8 cellular contexts compared by ENCODE assay signal in the genomic region with DNA sequence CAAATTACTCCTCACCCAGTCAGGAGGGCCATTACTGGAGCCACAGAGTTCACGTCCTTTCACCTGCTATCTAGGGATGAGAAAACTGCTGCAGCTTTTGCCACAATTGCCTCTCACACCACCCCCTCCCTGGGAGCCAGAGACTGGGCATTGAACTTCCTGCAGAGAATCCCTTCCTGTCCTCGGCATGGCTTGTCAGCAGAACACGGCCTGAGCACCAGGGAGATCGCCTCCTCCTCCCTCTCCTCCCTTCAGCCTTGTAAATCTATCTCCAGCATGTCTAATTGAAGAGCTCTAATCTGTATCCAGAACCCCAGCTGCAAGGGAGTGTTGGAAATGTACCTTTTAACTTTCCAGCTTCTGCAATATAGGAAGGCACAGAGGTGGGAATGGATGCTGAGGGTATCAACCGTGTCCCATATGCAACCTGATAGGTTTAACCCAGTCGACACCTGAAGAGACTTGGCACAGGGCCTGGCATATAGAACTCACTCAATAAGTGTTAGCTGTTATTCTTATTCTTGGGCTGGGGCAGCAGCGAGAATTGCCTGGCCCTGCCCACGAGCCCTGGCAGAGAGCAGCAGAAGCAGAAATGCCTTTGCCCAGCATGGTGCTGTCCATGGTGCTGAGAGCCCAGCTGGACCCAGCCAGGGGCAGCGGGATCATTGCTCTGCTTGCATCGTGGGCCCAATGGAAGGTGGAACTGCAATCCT. TPM values are rescaled to one million over a fixed set of nuclear protein-coding genes. Genes with fewer than 3 reads are reported as not detected.
DNase-seq lines count a peak whose midpoint lies in the region; ATAC-seq and TF ChIP-seq lines count a peak whose summit lies in the region.

No MANE protein-coding gene starts in this region.

- no peaks in the 10 kb centered on the region for H3K36me3 ChIP-seq in NT2/D1 (ENCODE audit: insufficient read depth, insufficient read length, low read length)

- intact Hi-C loops in activated T-helper 2 cell treated with anti-CD3 and anti-CD28 coated beads, Interferon-gamma antibody, Interleukin-2, Interleukin-4, amounts not matched to agents 10 μg/mL and 5 μg/mL and 100 μg/mL, durations not matched to agents 14 hours and 24 hours and 36 hours (cut with micrococcal nuclease), result no loop called here

- H3K27ac Mint-ChIP-seq in activated T-helper 2 cell treated with anti-CD3 and anti-CD28 coated beads, Interferon-gamma antibody, Interleukin-2, Interleukin-4, amounts not matched to agents 10 μg/mL and 5 μg/mL and 100 μg/mL, durations not matched to agents 14 hours and 24 hours and 36 hours, result no peak overlapping the region
- no peak overlapping the region for H3K27ac Mint-ChIP-seq in progenitor cell of endocrine pancreas

- H3K9ac ChIP-seq in NT2/D1 (ENCODE audit: insufficient read length, low read depth), result no peak overlapping the region

- no peaks in the 10 kb centered on the region for H3K4me1 Mint-ChIP-seq in activated T-helper 2 cell treated with anti-CD3 and anti-CD28 coated beads, Interferon-gamma antibody, Interleukin-2, Interleukin-4, amounts not matched to agents 10 μg/mL and 5 μg/mL and 100 μg/mL, durations not matched to agents 14 hours and 24 hours and 36 hours (ENCODE audit: low read depth)
- H3K4me1 Mint-ChIP-seq in progenitor cell of endocrine pancreas (ENCODE audit: low read depth), result peaks cover 14% of the 10 kb centered on the region

- TF ChIP-seq CTCF in progenitor cell of endocrine pancreas (IDR thresholded peaks at IDR 0.05; ENCODE audit: unreplicated experiment), result no peak

- H3K9me3 Mint-ChIP-seq in activated T-helper 2 cell treated with anti-CD3 and anti-CD28 coated beads, Interferon-gamma antibody, Interleukin-2, Interleukin-4, amounts not matched to agents 10 μg/mL and 5 μg/mL and 100 μg/mL, durations not matched to agents 14 hours and 24 hours and 36 hours, result no peaks in the 10 kb centered on the region
- H3K9me3 Mint-ChIP-seq in progenitor cell of endocrine pancreas (ENCODE audit: low read depth), result no peaks in the 10 kb centered on the region

- H3K27me3 ChIP-seq in NT2/D1 (ENCODE audit: insufficient read depth, insufficient read length), result no peaks in the 10 kb centered on the region

- no peak overlapping the region for H3K4me3 Mint-ChIP-seq in activated T-helper 2 cell treated with anti-CD3 and anti-CD28 coated beads, Interferon-gamma antibody, Interleukin-2, Interleukin-4, amounts not matched to agents 10 μg/mL and 5 μg/mL and 100 μg/mL, durations not matched to agents 14 hours and 24 hours and 36 hours (ENCODE audit: low read depth)
- H3K4me3 Mint-ChIP-seq in progenitor cell of endocrine pancreas (ENCODE audit: low read depth), result no peak overlapping the region

- no peaks in the 10 kb centered on the region for H3K27me3 Mint-ChIP-seq in activated T-helper 2 cell treated with anti-CD3 and anti-CD28 coated beads, Interferon-gamma antibody, Interleukin-2, Interleukin-4, amounts not matched to agents 10 μg/mL and 5 μg/mL and 100 μg/mL, durations not matched to agents 14 hours and 24 hours and 36 hours (ENCODE audit: low read depth)
- H3K27me3 Mint-ChIP-seq in progenitor cell of endocrine pancreas, result peaks cover 23% of the 10 kb centered on the region

- peaks cover 2% of the 10 kb centered on the region for H3K4me1 ChIP-seq in NT2/D1 (ENCODE audit: insufficient read depth, insufficient read length)

- ATAC-seq in activated CD4-positive, CD25-positive, alpha-beta regulatory T cell treated with anti-CD3 and anti-CD28 coated beads, Interleukin-2, amount 50 U/mL, for 24 hours, result no peak
- ATAC-seq in GM21515 (IDR thresholded peaks at IDR 0.05; ENCODE audit: unreplicated experiment) (no peak), GM21717 (IDR thresholded peaks at IDR 0.05; ENCODE audit: unreplicated experiment) (no peak)

- DNase-seq in activated CD4-positive, CD25-positive, alpha-beta regulatory T cell (lab: John Stamatoyannopoulos, UW), result peak; percentile 8 to 17 (median 12)
- DNase-seq in NT2/D1 (ENCODE audit: low read depth, low spot score) (peak; percentile 32), germinal center (ENCODE audit: low spot score) (peak; percentile 59), progenitor cell of endocrine pancreas (ENCODE audit: low spot score, unreplicated experiment) (peak; percentile 91)
- peak; percentile 38 for DNase-seq in activated T-helper 2 cell treated with anti-CD3 and anti-CD28 coated beads, Interferon-gamma antibody, Interleukin-2, Interleukin-4, amounts not matched to agents 10 μg/mL and 5 μg/mL and 100 μg/mL, durations not matched to agents 14 hours and 24 hours and 36 hours (ENCODE audit: low spot score)

- H3K4me3 ChIP-seq in NT2/D1 (ENCODE audit: insufficient read length, low read depth), result no peak overlapping the region

- no peaks in the 10 kb centered on the region for H3K9me3 ChIP-seq in NT2/D1 (ENCODE audit: insufficient read depth, low read length)

- H3K36me3 Mint-ChIP-seq in activated T-helper 2 cell treated with anti-CD3 and anti-CD28 coated beads, Interferon-gamma antibody, Interleukin-2, Interleukin-4, amounts not matched to agents 10 μg/mL and 5 μg/mL and 100 μg/mL, durations not matched to agents 14 hours and 24 hours and 36 hours (ENCODE audit: low read depth), result no peaks in the 10 kb centered on the region
- no peaks in the 10 kb centered on the region for H3K36me3 Mint-ChIP-seq in progenitor cell of endocrine pancreas (ENCODE audit: insufficient read depth)

RNA-seq across cellular contexts. Expression of gene TMEM63C, which starts 26.8 kb away (rescaled TPM):
- total RNA-seq in activated T-helper 2 cell treated with anti-CD3 and anti-CD28 coated beads, Interferon-gamma antibody, Interleukin-2, Interleukin-4, amounts not matched to agents 10 μg/mL and 5 μg/mL and 100 μg/mL, durations not matched to agents 14 hours and 24 hours and 36 hours, result 0.53 and 1.0 TPM in 2 replicates
- total RNA-seq in progenitor cell of endocrine pancreas, result 1.6 and 1.8 TPM in 2 replicates

Comparison
In these comparisons a context has a peak if more than half of its experiments do, and no peak if none do; other contexts are left out.
1. DNase-seq: peak in every context shown above with its lines; median percentile 91 in progenitor cell of endocrine pancreas; 59 in germinal center; 38 in activated T-helper 2 cell treated with anti-CD3 and anti-CD28 coated beads, Interferon-gamma antibody, Interleukin-2, Interleukin-4, amounts not matched to agents 10 μg/mL and 5 μg/mL and 100 μg/mL, durations not matched to agents 14 hours and 24 hours and 36 hours; 32 in NT2/D1; 12 in activated CD4-positive, CD25-positive, alpha-beta regulatory T cell.